Comparison of ENCODE assay signal across 9 cellular contexts in genomic region chr18:79856119-79857080, GRCh38. TPM values are rescaled to one million over a fixed set of nuclear protein-coding genes. Genes with fewer than 3 reads are reported as not detected.
DNase-seq lines count a peak whose midpoint lies in the region; ATAC-seq and TF ChIP-seq lines count a peak whose summit lies in the region.
"Had no signal": no experiment of that assay in that cellular context is flagged by ENCODE, and none has a peak within 500 bp of the region (broad histone marks: within the 10 kb centered on the region; RNA-seq: fewer than 3 reads in every experiment).

No MANE protein-coding gene starts in this region.

- intact Hi-C loops in esophagus muscularis mucosa (cut with DNase I): no loop called here
- intact Hi-C loops in spleen (cut with DNase I; ENCODE audit: low total_unique reads): no loop called here

- DNase-seq in DMS79 treated with DMSO at 0.1 percent for 48 hours (lab: John Stamatoyannopoulos, UW) (peak; percentile 69), NCI-H748 (lab: John Stamatoyannopoulos, UW; ENCODE audit: unreplicated experiment) (peak; percentile 82), esophagus muscularis mucosa (ENCODE audit: extremely low spot score) (peak; percentile 75), spleen (peak; percentile 75), coronary artery (ENCODE audit: low spot score) (no peak)
- no peak for DNase-seq in activated CD4-positive, alpha-beta T cell treated with anti-CD3 and anti-CD28 coated beads for 4 hours

- TF ChIP-seq CTCF in esophagus muscularis mucosa (IDR thresholded peaks at IDR 0.05) (no peak), spleen (IDR thresholded peaks at IDR 0.05 in 8 of 11, conservative IDR thresholded peaks at IDR 0.05 in 3 of 11) (no peak), coronary artery (IDR thresholded peaks at IDR 0.05) (no peak)

- H3K27ac ChIP-seq in esophagus muscularis mucosa (replicated peaks in 1 of 4) (no peak overlapping the region), spleen (no peak overlapping the region), coronary artery (no peak overlapping the region)

- 56% methylated on average over 12 of the region's 29 CpGs for WGBS in esophagus muscularis mucosa
- 37 to 64% (median 42%) methylated on average over 14 to 29 of the region's 29 CpGs for WGBS in spleen, 5 donors

- TF ChIP-seq POLR2A in esophagus muscularis mucosa (IDR thresholded peaks at IDR 0.05; ENCODE audit: low read depth) (no peak), spleen (IDR thresholded peaks at IDR 0.05) (no peak)

- H3K9me3 ChIP-seq in esophagus muscularis mucosa: peaks cover 0 to 4% (median under 1%) of the 10 kb centered on the region in 4 donors
- H3K9me3 ChIP-seq in spleen: peaks cover 0 to 13% (median 6%) of the 10 kb centered on the region in 8 donors

- H3K36me3 ChIP-seq in esophagus muscularis mucosa (no peaks in the 10 kb centered on the region), spleen (no peaks in the 10 kb centered on the region)

- peak; percentile 59 for ATAC-seq in GM21528 (IDR thresholded peaks at IDR 0.05; ENCODE audit: low FRiP score, unreplicated experiment)
- no peak for ATAC-seq in HG02970 (IDR thresholded peaks at IDR 0.05; ENCODE audit: low FRiP score, unreplicated experiment)

- peaks cover 0 to 15% (median 2%) of the 10 kb centered on the region in 4 donors for H3K4me1 ChIP-seq in esophagus muscularis mucosa
- peaks cover 0 to 23% (median 13%) of the 10 kb centered on the region in 6 donors for H3K4me1 ChIP-seq in spleen

- no peak for TF ChIP-seq EP300 in esophagus muscularis mucosa (IDR thresholded peaks at IDR 0.05)

- H3K4me3 ChIP-seq in esophagus muscularis mucosa (no peak overlapping the region), spleen (peak overlapping the region in 1 of 8 donors; percentile 37), coronary artery (no peak overlapping the region)
- H3K4me3 ChIP-seq: skin epidermis had no signal

- H3K27me3 ChIP-seq in esophagus muscularis mucosa: peaks cover 0 to 57% (median 0%) of the 10 kb centered on the region in 4 donors
- H3K27me3 ChIP-seq in spleen (replicated peaks in 1 of 7): peaks cover 0 to 22% (median 0%) of the 10 kb centered on the region in 7 donors

RNA-seq across cellular contexts. Expression of gene KCNG2, which starts 58.7 kb away (rescaled TPM):
- total RNA-seq in esophagus muscularis mucosa (1 to 10 TPM in 1 of 4 donors, not detected in 3; 1.7 TPM), spleen (1 to 10 TPM in 3 of 7 donors, under 1 TPM in 3, not detected in 1; 0.17 to 3.2 (median 1.1) TPM)
- under 1 TPM; 0.15 to 0.38 (median 0.22) TPM for polyA plus RNA-seq in spleen

Comparison
In these comparisons a context has a peak if more than half of its experiments do, and no peak if none do; other contexts are left out.
1. DNase-seq: peak in DMS79 treated with DMSO at 0.1 percent for 48 hours (single experiment), NCI-H748 (single experiment), esophagus muscularis mucosa (single experiment) and spleen (single experiment); none in coronary artery (single experiment) and activated CD4-positive, alpha-beta T cell treated with anti-CD3 and anti-CD28 coated beads for 4 hours (0 of 2).